ENCODE assay signal across 8 cellular contexts in the genomic region with DNA sequence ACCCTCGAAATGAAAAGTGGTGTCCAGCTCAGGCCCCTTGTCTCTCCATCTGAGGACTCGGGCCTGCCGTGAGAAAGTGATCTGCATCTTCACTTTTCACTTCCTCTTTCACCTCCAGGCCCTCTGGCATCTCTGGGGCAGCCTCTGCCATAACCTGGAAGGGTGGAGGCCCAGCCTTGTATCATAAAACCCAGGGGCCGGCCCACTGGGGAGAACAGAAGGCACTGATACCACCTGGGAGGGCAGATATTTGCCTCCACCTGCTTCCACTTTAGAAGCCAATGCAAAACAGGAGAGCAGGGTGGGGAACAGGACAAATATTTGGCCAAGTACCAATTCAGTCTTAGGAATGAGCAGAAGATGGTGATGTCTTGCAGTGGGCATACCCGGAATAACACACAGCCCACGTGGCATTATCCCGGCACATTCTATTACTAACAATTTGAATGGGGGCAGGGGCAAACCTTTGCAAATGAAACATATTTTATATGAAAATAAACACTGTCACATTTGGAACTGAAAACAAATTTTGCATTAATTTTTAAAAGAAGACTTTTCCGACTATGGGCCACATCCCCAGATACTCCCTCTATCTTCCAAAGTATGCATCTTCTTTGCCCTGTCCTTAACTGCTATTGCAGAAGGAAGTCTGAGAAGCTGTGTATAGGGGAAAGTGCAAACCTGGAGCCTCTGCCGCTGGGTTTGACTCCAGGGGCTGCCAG.
A peak's percentile ranks its signal among the peaks of the same experiment; 100 is the strongest.
DNase-seq lines count a peak whose midpoint lies in the region; ATAC-seq and TF ChIP-seq lines count a peak whose summit lies in the region.

No MANE protein-coding gene starts in this region.

- H3K27me3 ChIP-seq in heart left ventricle (no peaks in the 10 kb centered on the region), suprapubic skin (no peaks in the 10 kb centered on the region)

- no peaks in the 10 kb centered on the region for H3K9me3 ChIP-seq in heart left ventricle
- no peaks in the 10 kb centered on the region for H3K9me3 ChIP-seq in suprapubic skin

- no peaks in the 10 kb centered on the region for H3K36me3 ChIP-seq in heart left ventricle
- no peaks in the 10 kb centered on the region for H3K36me3 ChIP-seq in suprapubic skin

- H3K4me3 ChIP-seq in heart left ventricle: no peak overlapping the region
- no peak overlapping the region for H3K4me3 ChIP-seq in suprapubic skin

- H3K27ac ChIP-seq in heart left ventricle: peak overlapping the region in 10 of 12 donors; percentile 19 to 84 (median 72)
- H3K27ac ChIP-seq in suprapubic skin: no peak overlapping the region

- TF ChIP-seq POLR2A in heart left ventricle (IDR thresholded peaks at IDR 0.05) (no peak), suprapubic skin (IDR thresholded peaks at IDR 0.05) (no peak)

- TF ChIP-seq CTCF in heart left ventricle (IDR thresholded peaks at IDR 0.05): peak in 2 of 12 donors; percentile 16 to 23
- no peak for TF ChIP-seq CTCF in suprapubic skin (IDR thresholded peaks at IDR 0.05)

- intact Hi-C loops in heart left ventricle (cut with DNase I): loop anchor here in 2 of 10 donors (5.0 kb wide), 2 partner anchors 35 to 60 kb away; no protein-coding TSS in a partner anchor

- no peak for TF ChIP-seq EP300 in suprapubic skin (IDR thresholded peaks at IDR 0.05)

- DNase-seq in NCI-H1048 (lab: John Stamatoyannopoulos, UW) (peak; percentile 92), heart left ventricle (no peak), NCI-H1092 (lab: John Stamatoyannopoulos, UW) (no peak), suprapubic skin (ENCODE audit: low spot score in 2 of 2) (no peak)
- no peak for DNase-seq in activated CD4-positive, alpha-beta T cell treated with anti-CD3 and anti-CD28 coated beads for 4 hours
- DNase-seq in activated CD4-positive, CD25-positive, alpha-beta regulatory T cell treated with anti-CD3 and anti-CD28 coated beads, Interleukin-2, amount 50 U/mL, for 72 hours: no peak

- WGBS in heart left ventricle, 4 donors: 51 to 62% (median 55%) methylated on average over 9 of the region's 9 CpGs
- WGBS in suprapubic skin: 53% methylated on average over 9 of the region's 9 CpGs

- ATAC-seq in GM18858 (IDR thresholded peaks at IDR 0.05; ENCODE audit: unreplicated experiment) (peak; percentile 64), HG02610 (IDR thresholded peaks at IDR 0.05; ENCODE audit: unreplicated experiment) (peak; percentile 63), heart left ventricle (peak in 1 of 4 donors; percentile 19)

- H3K4me1 ChIP-seq in heart left ventricle: peaks cover 7 to 73% (median 47%) of the 10 kb centered on the region in 12 donors
- H3K4me1 ChIP-seq in suprapubic skin: peaks cover 20% of the 10 kb centered on the region
